In genomic region chr16:63904182-63904581, GRCh38 we compare ENCODE assay signal across 29 cellular contexts.
"Had no signal": no experiment of that assay in that cellular context is flagged by ENCODE, and none has a peak within 500 bp of the region (broad histone marks: within the 10 kb centered on the region; RNA-seq: fewer than 3 reads in every experiment).

No MANE protein-coding gene starts in this region.

- H3K4me1 Mint-ChIP-seq: naive thymus-derived CD8-positive, alpha-beta T cell; nephron progenitor cell; neural crest cell; stimulated activated memory B cell treated with anti-CD40 and anti-IgM and Interleukin-4, amounts not matched to agents 10 μg/mL and 1 μg/mL and 100 μg/mL, for 72 hours; stimulated activated naive CD8-positive, alpha-beta T cell treated with anti-CD3 and anti-CD28 coated beads, Interleukin-15, amount 100 ng/mL, for 72 hours had no signal

- H3K9ac ChIP-seq: parathyroid adenoma had no signal

- H3K4me3 Mint-ChIP-seq: naive thymus-derived CD8-positive, alpha-beta T cell; natural killer cell treated with Interleukin-12 subunit alpha and Interleukin-12 subunit beta and Interleukin-15 and Interleukin-18, amount 100 ng/mL, for 72 hours; nephron progenitor cell; neural crest cell; stimulated activated memory B cell treated with anti-CD40 and anti-IgM and Interleukin-4, amounts not matched to agents 10 μg/mL and 1 μg/mL and 100 μg/mL, for 72 hours; stimulated activated naive CD8-positive, alpha-beta T cell treated with anti-CD3 and anti-CD28 coated beads, Interleukin-15, amount 100 ng/mL, for 72 hours; type B pancreatic cell had no signal

- FAIRE-seq: small intestine had no signal

- H3K36me3 Mint-ChIP-seq: natural killer cell treated with Interleukin-12 subunit alpha and Interleukin-12 subunit beta and Interleukin-15 and Interleukin-18, amount 100 ng/mL, for 72 hours; stimulated activated memory B cell treated with anti-CD40 and anti-IgM and Interleukin-4, amounts not matched to agents 10 μg/mL and 1 μg/mL and 100 μg/mL, for 72 hours; type B pancreatic cell had no signal

- H2AFZ ChIP-seq: parathyroid adenoma had no signal

- H3K4me3 ChIP-seq: ovary, psoas muscle, right lobe of liver, sigmoid colon, suprapubic skin, testis, tibial artery, transverse colon, upper lobe of right lung, uterus had no signal

- H3K9me3 ChIP-seq: ovary, psoas muscle, right lobe of liver, sigmoid colon, suprapubic skin, testis, tibial artery, transverse colon, upper lobe of right lung, uterus had no signal

- H3K27ac ChIP-seq: ovary, parathyroid adenoma, psoas muscle, right lobe of liver, sigmoid colon, suprapubic skin, testis, tibial artery, transverse colon, upper lobe of right lung, uterus had no signal

- DNase-seq: naive thymus-derived CD8-positive, alpha-beta T cell; nephron progenitor cell; occipital lobe; ovary; sigmoid colon; small intestine; stimulated activated CD4-positive, alpha-beta T cell treated with anti-CD3 and anti-CD28 coated beads, Interleukin-12 subunit alpha, Interleukin-12 subunit beta, amount 100 ng/mL, for 4 hours; stimulated activated CD4-positive, alpha-beta T cell treated with anti-CD3 and anti-CD28 coated beads, Interleukin-1b, Interleukin-23, amount 100 ng/mL, for 48 hours; stimulated activated CD4-positive, alpha-beta T cell treated with anti-CD3 and anti-CD28 coated beads, Interleukin-4, amount 100 ng/mL, for 1 hour; stimulated activated CD4-positive, alpha-beta T cell treated with anti-CD3 and anti-CD28 coated beads, Interleukin-4, amount 100 ng/mL, for 4 hours; stimulated activated CD8-positive, alpha-beta memory T cell treated with anti-CD3 and anti-CD28 coated beads, Interleukin-4, amount 100 ng/mL, for 48 hours; stimulated activated naive CD4-positive, alpha-beta T cell; stimulated activated naive CD8-positive, alpha-beta T cell treated with anti-CD3 and anti-CD28 coated beads, Interleukin-15, amount 100 ng/mL, for 72 hours; stimulated activated naive CD8-positive, alpha-beta T cell treated with anti-CD3 and anti-CD28 coated beads, Interleukin-15, Interleukin-2, amounts not matched to agents 100 U/mL and 50 U/mL, for 24 hours; substantia nigra; testis; tibial artery; transverse colon; upper lobe of right lung; uterus had no signal

- H3K9me3 Mint-ChIP-seq: nephron progenitor cell, neural crest cell, type B pancreatic cell had no signal

- H3K27ac Mint-ChIP-seq: naive thymus-derived CD8-positive, alpha-beta T cell; natural killer cell treated with Interleukin-12 subunit alpha and Interleukin-12 subunit beta and Interleukin-15 and Interleukin-18, amount 100 ng/mL, for 72 hours; nephron progenitor cell; progenitor cell of endocrine pancreas; stimulated activated memory B cell treated with anti-CD40 and anti-IgM and Interleukin-4, amounts not matched to agents 10 μg/mL and 1 μg/mL and 100 μg/mL, for 72 hours; stimulated activated naive CD8-positive, alpha-beta T cell treated with anti-CD3 and anti-CD28 coated beads, Interleukin-15, amount 100 ng/mL, for 72 hours; type B pancreatic cell had no signal

- H3K4me1 ChIP-seq: parathyroid adenoma, psoas muscle, right lobe of liver, sigmoid colon, suprapubic skin, testis, tibial artery, transverse colon, upper lobe of right lung, uterus had no signal

- H3K27me3 Mint-ChIP-seq: naive thymus-derived CD8-positive, alpha-beta T cell; natural killer cell treated with Interleukin-12 subunit alpha and Interleukin-12 subunit beta and Interleukin-15 and Interleukin-18, amount 100 ng/mL, for 72 hours; progenitor cell of endocrine pancreas; stimulated activated memory B cell treated with anti-CD40 and anti-IgM and Interleukin-4, amounts not matched to agents 10 μg/mL and 1 μg/mL and 100 μg/mL, for 72 hours; stimulated activated naive CD8-positive, alpha-beta T cell treated with anti-CD3 and anti-CD28 coated beads, Interleukin-15, amount 100 ng/mL, for 72 hours; type B pancreatic cell had no signal

- H3K79me2 ChIP-seq: parathyroid adenoma had no signal

- H3K36me3 ChIP-seq: ovary, right lobe of liver, sigmoid colon, suprapubic skin, tibial artery, transverse colon, upper lobe of right lung, uterus had no signal

- H3K27me3 ChIP-seq: ovary, right lobe of liver, sigmoid colon, testis, tibial artery, transverse colon, upper lobe of right lung, uterus had no signal
